ENCODE assay signal across 1 cellular context in the genomic region with DNA sequence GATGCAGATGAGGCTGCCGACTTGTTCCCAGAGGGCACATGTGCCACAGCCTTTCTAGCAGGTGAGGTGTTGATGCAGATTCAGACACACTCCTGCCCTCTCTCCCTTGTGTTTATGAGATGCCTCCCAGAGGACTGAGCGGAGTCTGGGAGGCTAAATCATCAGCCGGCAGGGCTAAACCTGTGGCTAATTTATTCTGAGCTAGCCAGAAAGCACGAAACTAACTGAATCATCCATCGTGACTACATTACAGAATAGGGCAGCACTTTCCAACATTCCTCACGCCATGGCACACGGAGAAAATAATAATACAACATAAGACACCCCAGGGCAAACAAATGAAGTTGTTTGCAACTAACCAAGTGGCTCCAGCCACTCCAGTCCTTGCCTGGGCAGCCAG.
TF ChIP-seq lines count a peak whose summit lies in the region.

No MANE protein-coding gene starts in this region.

TF ChIP-seq in SK-N-SH treated with all-trans-retinoic acid at 6 μM for 48 hours, 23 proteins besides CTCF, POLR2A, EP300 and RAD21 (continued from another document):
- TF ChIP-seq, protein P1, sequence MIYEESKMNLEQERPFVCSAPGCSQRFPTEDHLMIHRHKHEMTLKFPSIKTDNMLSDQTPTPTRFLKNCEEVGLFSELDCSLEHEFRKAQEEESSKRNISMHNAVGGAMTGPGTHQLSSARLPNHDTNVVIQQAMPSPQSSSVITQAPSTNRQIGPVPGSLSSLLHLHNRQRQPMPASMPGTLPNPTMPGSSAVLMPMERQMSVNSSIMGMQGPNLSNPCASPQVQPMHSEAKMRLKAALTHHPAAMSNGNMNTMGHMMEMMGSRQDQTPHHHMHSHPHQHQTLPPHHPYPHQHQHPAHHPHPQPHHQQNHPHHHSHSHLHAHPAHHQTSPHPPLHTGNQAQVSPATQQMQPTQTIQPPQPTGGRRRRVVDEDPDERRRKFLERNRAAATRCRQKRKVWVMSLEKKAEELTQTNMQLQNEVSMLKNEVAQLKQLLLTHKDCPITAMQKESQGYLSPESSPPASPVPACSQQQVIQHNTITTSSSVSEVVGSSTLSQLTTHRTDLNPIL (CRISPR knock-in tag; IDR thresholded peaks at IDR 0.05; ENCODE audit: low read depth): no peak
- TF ChIP-seq PPARA (CRISPR knock-in tag; IDR thresholded peaks at IDR 0.05; ENCODE audit: borderline replicate concordance) (no peak), ZFP3 (CRISPR knock-in tag; IDR thresholded peaks at IDR 0.05) (no peak)
